ENCODE assay signal across 2 cellular contexts in genomic region chr1:206229286-206229685, GRCh38. TPM values are rescaled to one million over a fixed set of nuclear protein-coding genes. Genes with fewer than 3 reads are reported as not detected.
"Had no signal": no experiment of that assay in that cellular context is flagged by ENCODE, and none has a peak within 500 bp of the region (broad histone marks: within the 10 kb centered on the region; RNA-seq: fewer than 3 reads in every experiment).

No MANE protein-coding gene starts in this region.

RNA-seq across cellular contexts. Expression of gene FAM72A, which starts 26.6 kb away (rescaled TPM):
- total RNA-seq: thyroid gland, ureter had no signal
